In genomic region chr1:109490029-109490933, GRCh38 we compare ENCODE assay signal across 8 cellular contexts. TPM values are rescaled to one million over a fixed set of nuclear protein-coding genes. Genes with fewer than 3 reads are reported as not detected.
DNase-seq lines count a peak whose midpoint lies in the region; ATAC-seq and TF ChIP-seq lines count a peak whose summit lies in the region.

No MANE protein-coding gene starts in this region.

- no peak overlapping the region for H3K4me3 Mint-ChIP-seq in central memory CD8-positive, alpha-beta T cell

- DNase-seq in AG08395 (ENCODE audit: low spot score) (peak; percentile 81), GM13977 (ENCODE audit: low spot score) (peak; percentile 74), NCI-H2171 (lab: John Stamatoyannopoulos, UW) (peak; percentile 15), left lobe of liver (ENCODE audit: low spot score) (peak; percentile 69)
- DNase-seq in activated CD4-positive, CD25-positive, alpha-beta regulatory T cell treated with anti-CD3 and anti-CD28 coated beads, Interleukin-2, amount 50 U/mL, for 16 hours (ENCODE audit: low read depth, low spot score): peak; percentile 42
- peak; percentile 67 to 73 for DNase-seq in central memory CD8-positive, alpha-beta T cell (ENCODE audit: low spot score in 2 of 2)
- DNase-seq in stimulated activated CD8-positive, alpha-beta memory T cell treated with anti-CD3 and anti-CD28 coated beads, Interleukin-15, amount 100 ng/mL, for 1 hour (ENCODE audit: low read depth): peak; percentile 70

- peaks cover 21% of the 10 kb centered on the region for H3K4me1 Mint-ChIP-seq in central memory CD8-positive, alpha-beta T cell

- no peaks in the 10 kb centered on the region for H3K9me3 Mint-ChIP-seq in central memory CD8-positive, alpha-beta T cell

- peak; percentile 82 for TF ChIP-seq CTCF in GM13977 (IDR thresholded peaks at IDR 0.05; ENCODE audit: extremely low read depth, insufficient read depth, missing control alignments)

- no peak for ATAC-seq in central memory CD8-positive, alpha-beta T cell (replicated peaks; ENCODE audit: extremely low read depth, poor library complexity, severe bottlenecking)
- ATAC-seq in left lobe of liver (peak; percentile 62), GM21529 (IDR thresholded peaks at IDR 0.05; ENCODE audit: unreplicated experiment) (no peak)

- H3K36me3 Mint-ChIP-seq in central memory CD8-positive, alpha-beta T cell (ENCODE audit: insufficient read depth): peaks cover 9% of the 10 kb centered on the region

- H3K27ac Mint-ChIP-seq in central memory CD8-positive, alpha-beta T cell (ENCODE audit: low read depth): no peak overlapping the region

- H3K27me3 Mint-ChIP-seq in central memory CD8-positive, alpha-beta T cell: no peaks in the 10 kb centered on the region

- in situ Hi-C loops in GM13977 (cut with MboI; ENCODE audit: low pct_unique_long_range_greater_than_20kb, low sequenced_read_pairs, unreplicated experiment): loop anchor here (5.0 kb wide), 1 partner anchor 42 kb away; no protein-coding TSS in a partner anchor

RNA-seq across cellular contexts. Expression of gene CYB561D1, which starts 3.6 kb away (rescaled TPM):
- 3.3 TPM for total RNA-seq in left lobe of liver

RNA-seq across cellular contexts. Expression of gene ATXN7L2, which starts 6.6 kb away (rescaled TPM):
- total RNA-seq in left lobe of liver: 4.3 TPM

RNA-seq across cellular contexts. Expression of gene AMIGO1, which starts 19.2 kb away (rescaled TPM):
- 3.5 TPM for total RNA-seq in left lobe of liver

RNA-seq across cellular contexts. Expression of gene SYPL2, which starts 23.9 kb away (rescaled TPM):
- total RNA-seq in left lobe of liver: 9.6 TPM

RNA-seq across cellular contexts. Expression of gene GPR61, which starts 49.4 kb away (rescaled TPM):
- total RNA-seq in left lobe of liver: not detected

Comparison
In these comparisons a context has a peak if more than half of its experiments do, and no peak if none do; other contexts are left out.
1. DNase-seq: peak in every context shown above with its lines; median percentile 81 in AG08395; 74 in GM13977; 70 in central memory CD8-positive, alpha-beta T cell; 70 in stimulated activated CD8-positive, alpha-beta memory T cell treated with anti-CD3 and anti-CD28 coated beads, Interleukin-15, amount 100 ng/mL, for 1 hour; 69 in left lobe of liver; 42 in activated CD4-positive, CD25-positive, alpha-beta regulatory T cell treated with anti-CD3 and anti-CD28 coated beads, Interleukin-2, amount 50 U/mL, for 16 hours; 15 in NCI-H2171.